8 cellular contexts compared by ENCODE assay signal in genomic region chrX:118345045-118345400, GRCh38.
A peak's percentile ranks its signal among the peaks of the same experiment; 100 is the strongest.
DNase-seq lines count a peak whose midpoint lies in the region; ATAC-seq and TF ChIP-seq lines count a peak whose summit lies in the region.

No MANE protein-coding gene starts in this region.

- DNase-seq in T-helper 1 cell = no peak
- DNase-seq in NT2/D1 (ENCODE audit: low read depth, low spot score) = no peak
- DNase-seq in epithelial cell of prostate (ENCODE audit: low read depth, low spot score) = no peak
- DNase-seq in skeletal muscle cell (ENCODE audit: low read depth) = no peak
- no peak for DNase-seq in GM13977 (ENCODE audit: low spot score)
- no peak for DNase-seq in GM19240 (ENCODE audit: insufficient read length, low spot score)

- H3K36me3 Mint-ChIP-seq in T-helper 1 cell treated with Interleukin-12 subunit alpha and Interleukin-12 subunit beta and Interleukin-4 antibody, amounts not matched to agents 30 μg/mL and 1 μg/mL, for 36 hours (ENCODE audit: low read depth) = peaks cover 1% of the 10 kb centered on the region

- peaks cover 28% of the 10 kb centered on the region for H3K4me1 Mint-ChIP-seq in T-helper 1 cell treated with Interleukin-12 subunit alpha and Interleukin-12 subunit beta and Interleukin-4 antibody, amounts not matched to agents 30 μg/mL and 1 μg/mL, for 36 hours (ENCODE audit: low read depth)

- no peak for ATAC-seq in HG03139 (IDR thresholded peaks at IDR 0.05; ENCODE audit: unreplicated experiment)

- no peaks in the 10 kb centered on the region for H3K4me1 ChIP-seq in NT2/D1 (ENCODE audit: insufficient read depth, insufficient read length)

- H3K36me3 ChIP-seq in NT2/D1 (ENCODE audit: insufficient read depth, insufficient read length, low read length) = no peaks in the 10 kb centered on the region

- H3K4me3 Mint-ChIP-seq in T-helper 1 cell treated with Interleukin-12 subunit alpha and Interleukin-12 subunit beta and Interleukin-4 antibody, amounts not matched to agents 30 μg/mL and 1 μg/mL, for 36 hours = peak overlapping the region; percentile 98

- H3K9me3 Mint-ChIP-seq in T-helper 1 cell treated with Interleukin-12 subunit alpha and Interleukin-12 subunit beta and Interleukin-4 antibody, amounts not matched to agents 30 μg/mL and 1 μg/mL, for 36 hours = no peaks in the 10 kb centered on the region

- H3K27me3 ChIP-seq in NT2/D1 (ENCODE audit: insufficient read depth, insufficient read length) = peaks cover 4% of the 10 kb centered on the region

- no peaks in the 10 kb centered on the region for H3K9me3 ChIP-seq in NT2/D1 (ENCODE audit: insufficient read depth, low read length)

- in situ Hi-C loops in GM13977 (cut with MboI; ENCODE audit: low pct_unique_long_range_greater_than_20kb, low sequenced_read_pairs, unreplicated experiment) = no loop called here

- no peaks in the 10 kb centered on the region for H3K27me3 Mint-ChIP-seq in T-helper 1 cell treated with Interleukin-12 subunit alpha and Interleukin-12 subunit beta and Interleukin-4 antibody, amounts not matched to agents 30 μg/mL and 1 μg/mL, for 36 hours (ENCODE audit: low read depth)

- no peak for TF ChIP-seq CTCF in GM13977 (IDR thresholded peaks at IDR 0.05; ENCODE audit: extremely low read depth, insufficient read depth, missing control alignments)

- H3K9ac ChIP-seq in NT2/D1 (ENCODE audit: insufficient read length, low read depth) = peak overlapping the region; percentile 85

- H3K27ac Mint-ChIP-seq in T-helper 1 cell treated with Interleukin-12 subunit alpha and Interleukin-12 subunit beta and Interleukin-4 antibody, amounts not matched to agents 30 μg/mL and 1 μg/mL, for 36 hours = peak overlapping the region; percentile 98

- peak overlapping the region; percentile 71 for H3K4me3 ChIP-seq in NT2/D1 (ENCODE audit: insufficient read length, low read depth)
- H3K4me3 ChIP-seq in skeletal muscle cell (ENCODE audit: low read depth, low read length) = peak overlapping the region; percentile 49

- peak overlapping the region; percentile 91 for H3K27ac ChIP-seq in epithelial cell of prostate
